ENCODE assay signal across 8 cellular contexts in the genomic region with DNA sequence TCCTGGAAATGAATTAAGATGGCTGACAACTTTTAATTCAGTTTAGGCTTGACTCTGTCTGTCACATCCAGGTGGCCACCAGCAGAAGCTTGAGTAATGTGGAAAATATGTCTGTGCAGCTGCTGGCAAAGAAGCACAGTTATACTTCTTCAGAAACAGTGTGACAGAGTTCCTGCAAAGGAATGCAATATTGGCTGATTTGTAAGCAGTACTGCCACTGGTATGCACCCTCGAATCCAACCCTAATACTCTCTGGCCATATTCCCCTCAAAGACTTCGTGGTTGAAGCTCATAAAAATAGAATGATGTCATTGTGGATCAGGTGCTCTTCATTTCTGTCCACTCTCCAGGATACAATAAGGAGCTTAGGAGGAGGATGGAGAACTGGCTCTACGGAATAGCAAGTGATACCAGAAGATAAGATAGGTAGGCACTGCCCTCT.
DNase-seq lines count a peak whose midpoint lies in the region; ATAC-seq, FAIRE-seq and TF ChIP-seq lines count a peak whose summit lies in the region.

No MANE protein-coding gene starts in this region.

- peak; percentile 99 for FAIRE-seq in H54 (lab: Jason Lieb, UNC)

- no peak for TF ChIP-seq POLR2A in H54 (IDR thresholded peaks at IDR 0.05; ENCODE audit: low read depth, low read length)

- peak overlapping the region; percentile 61 for H3K27ac Mint-ChIP-seq in activated T-helper 1 cell treated with anti-CD3 and anti-CD28 coated beads, Interleukin-12 subunit alpha, Interleukin-12 subunit beta, Interleukin-2, Interleukin-4 antibody, amounts not matched to agents 30 ng/mL and 10 ng/mL and 1 ng/mL, durations not matched to agents 14 hours and 24 hours and 36 hours
- H3K27ac Mint-ChIP-seq in T-helper 2 cell treated with Interferon-gamma antibody and Interleukin-4, amounts not matched to agents 5 μg/mL and 100 μg/mL, for 36 hours = no peak overlapping the region

- peaks cover 11% of the 10 kb centered on the region for H3K9me3 Mint-ChIP-seq in activated T-helper 1 cell treated with anti-CD3 and anti-CD28 coated beads, Interleukin-12 subunit alpha, Interleukin-12 subunit beta, Interleukin-2, Interleukin-4 antibody, amounts not matched to agents 30 ng/mL and 10 ng/mL and 1 ng/mL, durations not matched to agents 14 hours and 24 hours and 36 hours
- H3K9me3 Mint-ChIP-seq in T-helper 2 cell treated with Interferon-gamma antibody and Interleukin-4, amounts not matched to agents 5 μg/mL and 100 μg/mL, for 36 hours = peaks cover 11% of the 10 kb centered on the region

- peaks cover 16% of the 10 kb centered on the region for H3K4me1 Mint-ChIP-seq in activated T-helper 1 cell treated with anti-CD3 and anti-CD28 coated beads, Interleukin-12 subunit alpha, Interleukin-12 subunit beta, Interleukin-2, Interleukin-4 antibody, amounts not matched to agents 30 ng/mL and 10 ng/mL and 1 ng/mL, durations not matched to agents 14 hours and 24 hours and 36 hours (ENCODE audit: low read depth)
- peaks cover 16% of the 10 kb centered on the region for H3K4me1 Mint-ChIP-seq in T-helper 2 cell treated with Interferon-gamma antibody and Interleukin-4, amounts not matched to agents 5 μg/mL and 100 μg/mL, for 36 hours (ENCODE audit: low read depth)

- ATAC-seq in left colon (peak; percentile 37), GM18498 (IDR thresholded peaks at IDR 0.05; ENCODE audit: unreplicated experiment) (no peak)

- intact Hi-C loops in activated T-helper 1 cell treated with anti-CD3 and anti-CD28 coated beads, Interleukin-12 subunit alpha, Interleukin-12 subunit beta, Interleukin-2, Interleukin-4 antibody, amounts not matched to agents 30 ng/mL and 10 ng/mL and 1 ng/mL, durations not matched to agents 14 hours and 24 hours and 36 hours (cut with micrococcal nuclease) = loop anchor here (2.0 kb wide), 1 partner anchor 29 kb away; no protein-coding TSS in a partner anchor
- intact Hi-C loops in left colon (cut with DNase I, micrococcal nuclease) = no loop called here

- in situ Hi-C loops in G401 (cut with HindIII; ENCODE audit: low sequenced_read_pairs) = no loop called here

- DNase-seq in AG08396 (ENCODE audit: low spot score) (peak; percentile 74), H54 (ENCODE audit: insufficient read length, low spot score) (peak; percentile 22), left colon (no peak), G401 (ENCODE audit: low spot score) (no peak), D341Med (ENCODE audit: low spot score) (no peak)
- DNase-seq in activated T-helper 1 cell treated with anti-CD3 and anti-CD28 coated beads, Interleukin-12 subunit alpha, Interleukin-12 subunit beta, Interleukin-2, Interleukin-4 antibody, amounts not matched to agents 30 ng/mL and 10 ng/mL and 1 ng/mL, durations not matched to agents 14 hours and 24 hours and 36 hours (ENCODE audit: low spot score) = no peak
- DNase-seq in T-helper 2 cell treated with Interferon-gamma antibody and Interleukin-4, amounts not matched to agents 5 μg/mL and 100 μg/mL, for 36 hours (ENCODE audit: low spot score) = no peak

- H3K36me3 Mint-ChIP-seq in activated T-helper 1 cell treated with anti-CD3 and anti-CD28 coated beads, Interleukin-12 subunit alpha, Interleukin-12 subunit beta, Interleukin-2, Interleukin-4 antibody, amounts not matched to agents 30 ng/mL and 10 ng/mL and 1 ng/mL, durations not matched to agents 14 hours and 24 hours and 36 hours (ENCODE audit: low read depth) = peaks cover 5% of the 10 kb centered on the region
- peaks cover 2% of the 10 kb centered on the region for H3K36me3 Mint-ChIP-seq in T-helper 2 cell treated with Interferon-gamma antibody and Interleukin-4, amounts not matched to agents 5 μg/mL and 100 μg/mL, for 36 hours (ENCODE audit: low read depth)

- H3K4me3 Mint-ChIP-seq in activated T-helper 1 cell treated with anti-CD3 and anti-CD28 coated beads, Interleukin-12 subunit alpha, Interleukin-12 subunit beta, Interleukin-2, Interleukin-4 antibody, amounts not matched to agents 30 ng/mL and 10 ng/mL and 1 ng/mL, durations not matched to agents 14 hours and 24 hours and 36 hours = no peak overlapping the region
- H3K4me3 Mint-ChIP-seq in T-helper 2 cell treated with Interferon-gamma antibody and Interleukin-4, amounts not matched to agents 5 μg/mL and 100 μg/mL, for 36 hours = no peak overlapping the region

- H3K27me3 Mint-ChIP-seq in activated T-helper 1 cell treated with anti-CD3 and anti-CD28 coated beads, Interleukin-12 subunit alpha, Interleukin-12 subunit beta, Interleukin-2, Interleukin-4 antibody, amounts not matched to agents 30 ng/mL and 10 ng/mL and 1 ng/mL, durations not matched to agents 14 hours and 24 hours and 36 hours (ENCODE audit: insufficient read depth) = peaks cover 4% of the 10 kb centered on the region
- no peaks in the 10 kb centered on the region for H3K27me3 Mint-ChIP-seq in T-helper 2 cell treated with Interferon-gamma antibody and Interleukin-4, amounts not matched to agents 5 μg/mL and 100 μg/mL, for 36 hours (ENCODE audit: low read depth)

Comparison
In these comparisons a context has a peak if more than half of its experiments do, and no peak if none do; other contexts are left out.
1. DNase-seq: peak in AG08396 (single experiment) and H54 (single experiment); none in activated T-helper 1 cell treated with anti-CD3 and anti-CD28 coated beads, Interleukin-12 subunit alpha, Interleukin-12 subunit beta, Interleukin-2, Interleukin-4 antibody, amounts not matched to agents 30 ng/mL and 10 ng/mL and 1 ng/mL, durations not matched to agents 14 hours and 24 hours and 36 hours (single experiment), left colon (0 of 2), G401 (single experiment), D341Med (single experiment) and T-helper 2 cell treated with Interferon-gamma antibody and Interleukin-4, amounts not matched to agents 5 μg/mL and 100 μg/mL, for 36 hours (single experiment).